29 cellular contexts compared by ENCODE assay signal in genomic region chr14:35389315-35389667, GRCh38.
"Had no signal": no experiment of that assay in that cellular context is flagged by ENCODE, and none has a peak within 500 bp of the region (broad histone marks: within the 10 kb centered on the region; RNA-seq: fewer than 3 reads in every experiment).

No MANE protein-coding gene starts in this region.

- FAIRE-seq: small intestine, urothelium cell line had no signal

- H3K27ac ChIP-seq: neutrophil, ovary, parathyroid adenoma, right lobe of liver, sigmoid colon, stomach, thoracic aorta, thyroid gland, tibial nerve, vagina had no signal

- DNase-seq: naive thymus-derived CD8-positive, alpha-beta T cell; nephron progenitor cell; occipital lobe; ovary; right cardiac atrium; right lobe of liver; sigmoid colon; small intestine; stimulated activated CD4-positive, alpha-beta T cell treated with anti-CD3 and anti-CD28 coated beads, Interleukin-15, amount 100 ng/mL, for 24 hours; stimulated activated CD4-positive, alpha-beta T cell treated with anti-CD3 and anti-CD28 coated beads, Interleukin-2, amount 100 ng/mL, for 24 hours; stimulated activated CD4-positive, alpha-beta T cell treated with anti-CD3 and anti-CD28 coated beads, Interleukin-2, amount 100 ng/mL, for 48 hours; stimulated activated CD4-positive, alpha-beta T cell treated with anti-CD3 and anti-CD28 coated beads, Interleukin-4, amount 100 ng/mL, for 24 hours; stimulated activated naive B cell treated with anti-CD40 and anti-IgM and Interleukin-4, amounts not matched to agents 10 μg/mL and 1 μg/mL and 100 μg/mL, for 72 hours; stimulated activated naive CD4-positive, alpha-beta T cell treated with Interleukin-2 at 50 U/mL for 16 hours; stomach; thyroid gland; trophoblast cell; upper lobe of left lung had no signal

- H3K27ac Mint-ChIP-seq: nephron progenitor cell; progenitor cell of endocrine pancreas; stimulated activated effector memory CD8-positive, alpha-beta T cell treated with anti-CD3 and anti-CD28 coated beads, Interleukin-12 subunit alpha, Interleukin-12 subunit beta, amount 100 ng/mL, for 72 hours; stimulated activated naive B cell treated with anti-CD40 and anti-IgM and Interleukin-4, amounts not matched to agents 10 μg/mL and 1 μg/mL and 100 μg/mL, for 72 hours had no signal

- H2AFZ ChIP-seq: parathyroid adenoma had no signal

- H3K36me3 Mint-ChIP-seq: naive thymus-derived CD8-positive, alpha-beta T cell; stimulated activated effector memory CD8-positive, alpha-beta T cell treated with anti-CD3 and anti-CD28 coated beads, Interleukin-12 subunit alpha, Interleukin-12 subunit beta, amount 100 ng/mL, for 72 hours; stimulated activated naive B cell treated with anti-CD40 and anti-IgM and Interleukin-4, amounts not matched to agents 10 μg/mL and 1 μg/mL and 100 μg/mL, for 72 hours had no signal

- H3K27me3 Mint-ChIP-seq: naive thymus-derived CD8-positive, alpha-beta T cell; progenitor cell of endocrine pancreas; stimulated activated naive B cell treated with anti-CD40 and anti-IgM and Interleukin-4, amounts not matched to agents 10 μg/mL and 1 μg/mL and 100 μg/mL, for 72 hours; stimulated activated naive CD8-positive, alpha-beta T cell treated with anti-CD3 and anti-CD28 coated beads, Interleukin-15, Interleukin-2, amounts not matched to agents 100 ng/mL and 50 ng/mL, for 24 hours had no signal

- H3K4me3 ChIP-seq: ovary, psoas muscle, right lobe of liver, sigmoid colon, stomach, thoracic aorta, thyroid gland, tibial nerve, upper lobe of left lung, vagina had no signal

- H3K9me3 Mint-ChIP-seq: naive thymus-derived CD8-positive, alpha-beta T cell; nephron progenitor cell; neural crest cell; stimulated activated effector memory CD8-positive, alpha-beta T cell treated with anti-CD3 and anti-CD28 coated beads, Interleukin-12 subunit alpha, Interleukin-12 subunit beta, amount 100 ng/mL, for 72 hours; stimulated activated naive B cell treated with anti-CD40 and anti-IgM and Interleukin-4, amounts not matched to agents 10 μg/mL and 1 μg/mL and 100 μg/mL, for 72 hours; stimulated activated naive CD8-positive, alpha-beta T cell treated with anti-CD3 and anti-CD28 coated beads, Interleukin-15, Interleukin-2, amounts not matched to agents 100 ng/mL and 50 ng/mL, for 24 hours had no signal

- H3K36me3 ChIP-seq: neutrophil, ovary, right lobe of liver, sigmoid colon, stomach, thoracic aorta, thyroid gland, tibial nerve, upper lobe of left lung, vagina had no signal

- ATAC-seq: naive thymus-derived CD8-positive, alpha-beta T cell; right cardiac atrium; right lobe of liver; stimulated activated effector memory CD8-positive, alpha-beta T cell treated with anti-CD3 and anti-CD28 coated beads, Interleukin-12 subunit alpha, Interleukin-12 subunit beta, amount 100 ng/mL, for 72 hours; stimulated activated naive B cell treated with anti-CD40 and anti-IgM and Interleukin-4, amounts not matched to agents 10 μg/mL and 1 μg/mL and 100 μg/mL, for 72 hours had no signal

- H3K9ac ChIP-seq: parathyroid adenoma had no signal

- H3K4me3 Mint-ChIP-seq: naive thymus-derived CD8-positive, alpha-beta T cell; nephron progenitor cell; neural crest cell; stimulated activated effector memory CD8-positive, alpha-beta T cell treated with anti-CD3 and anti-CD28 coated beads, Interleukin-12 subunit alpha, Interleukin-12 subunit beta, amount 100 ng/mL, for 72 hours; stimulated activated naive B cell treated with anti-CD40 and anti-IgM and Interleukin-4, amounts not matched to agents 10 μg/mL and 1 μg/mL and 100 μg/mL, for 72 hours; stimulated activated naive CD8-positive, alpha-beta T cell treated with anti-CD3 and anti-CD28 coated beads, Interleukin-15, Interleukin-2, amounts not matched to agents 100 ng/mL and 50 ng/mL, for 24 hours had no signal

- H3K79me2 ChIP-seq: parathyroid adenoma had no signal

- H3K27me3 ChIP-seq: neutrophil, ovary, right lobe of liver, sigmoid colon, stomach, thyroid gland, tibial nerve, upper lobe of left lung, vagina had no signal

- H3K9me3 ChIP-seq: neutrophil, ovary, psoas muscle, right lobe of liver, sigmoid colon, stomach, thoracic aorta, thyroid gland, tibial nerve, upper lobe of left lung, vagina had no signal
